In the genomic region with DNA sequence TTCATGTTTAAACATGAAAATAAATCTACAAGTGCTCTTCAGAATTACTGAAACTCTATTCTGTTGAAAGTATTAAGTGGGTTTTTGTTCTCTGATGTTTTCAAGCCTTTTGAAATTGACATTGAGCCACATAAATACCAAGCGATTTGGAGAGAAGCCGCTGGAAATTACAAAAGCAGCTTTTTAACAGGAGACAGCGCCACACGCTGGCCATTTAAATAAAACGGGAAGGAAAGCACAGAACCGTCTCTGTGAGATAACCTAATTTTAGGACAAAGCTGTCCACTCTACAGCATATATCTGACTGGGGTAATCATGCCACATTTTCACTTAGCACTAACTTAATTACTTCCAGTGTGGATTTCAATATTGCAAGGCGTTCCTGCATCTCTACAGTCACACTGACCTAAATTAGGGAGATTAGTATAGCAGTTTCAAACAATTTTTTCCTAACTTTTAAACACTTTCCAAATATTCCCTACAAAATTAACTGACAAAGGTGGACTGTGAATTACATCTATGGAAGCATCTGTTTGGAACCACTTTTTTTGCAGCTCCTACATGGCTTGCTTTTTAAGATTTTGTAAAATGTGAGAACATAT, we compare ENCODE assay signal across 9 cellular contexts. TPM values are rescaled to one million over a fixed set of nuclear protein-coding genes. Genes with fewer than 3 reads are reported as not detected.
DNase-seq lines count a peak whose midpoint lies in the region; TF ChIP-seq lines count a peak whose summit lies in the region.
"Had no signal": no experiment of that assay in that cellular context is flagged by ENCODE, and none has a peak within 500 bp of the region (broad histone marks: within the 10 kb centered on the region; RNA-seq: fewer than 3 reads in every experiment).

No MANE protein-coding gene starts in this region.

- no peaks in the 10 kb centered on the region for H3K9me3 ChIP-seq in HAP-1
- H3K9me3 ChIP-seq in PC-9 (ENCODE audit: insufficient read depth, low read depth) = no peaks in the 10 kb centered on the region
- H3K9me3 ChIP-seq: SJSA1 had no signal

- H3K27ac ChIP-seq in PC-9 = no peak overlapping the region
- H3K27ac ChIP-seq: SJSA1 had no signal

- H3K4me2 ChIP-seq in PC-9 = no peak overlapping the region

- no peaks in the 10 kb centered on the region for H4K20me1 ChIP-seq in PC-9 (ENCODE audit: insufficient read depth)

- H3K79me2 ChIP-seq in PC-9 (ENCODE audit: low read depth) = no peaks in the 10 kb centered on the region

- TF ChIP-seq CTCF in PC-9 (conservative IDR thresholded peaks at IDR 0.05) (peak; percentile 82), cardiac fibroblast (IDR thresholded peaks at IDR 0.05; ENCODE audit: low read depth, low read length) (peak; percentile 51), mesothelial cell of epicardium (IDR thresholded peaks at IDR 0.05; ENCODE audit: unreplicated experiment) (peak; percentile 82)

- no peaks in the 10 kb centered on the region for H3K27me3 ChIP-seq in HAP-1 (ENCODE audit: low read depth)
- H3K27me3 ChIP-seq in PC-9 (ENCODE audit: insufficient read depth, low read depth) = no peaks in the 10 kb centered on the region
- H3K27me3 ChIP-seq: SJSA1 had no signal

- intact Hi-C loops in PC-9 (cut with micrococcal nuclease; ENCODE audit: unreplicated experiment) = loop anchor here (1.0 to 2.0 kb wide), 2 partner anchors 559 to 742 kb away; no protein-coding TSS in a partner anchor

- no peaks in the 10 kb centered on the region for H3K4me1 Mint-ChIP-seq in mesothelial cell of epicardium

- H3K4me1 ChIP-seq in HAP-1 = no peaks in the 10 kb centered on the region
- no peaks in the 10 kb centered on the region for H3K4me1 ChIP-seq in PC-9 (replicated peaks; ENCODE audit: insufficient read depth)
- H3K4me1 ChIP-seq: SJSA1 had no signal

- no peak overlapping the region for H2AFZ ChIP-seq in PC-9

- in situ Hi-C loops in HAP-1 (cut with MboI; ENCODE audit: low sequenced_read_pairs) = no loop called here

- H3K4me3 Mint-ChIP-seq in mesothelial cell of epicardium = no peak overlapping the region

- no peak overlapping the region for H3K4me3 ChIP-seq in HAP-1
- no peak overlapping the region for H3K4me3 ChIP-seq in PC-9
- H3K4me3 ChIP-seq in cardiac fibroblast (replicated peaks in 1 of 2; ENCODE audit: low read depth in 2 of 2, low read length in 2 of 2) = no peak overlapping the region
- H3K4me3 ChIP-seq: SJSA1 had no signal

- no peaks in the 10 kb centered on the region for H3K9me3 Mint-ChIP-seq in mesothelial cell of epicardium

- no peak overlapping the region for H3K27ac Mint-ChIP-seq in mesothelial cell of epicardium

- DNase-seq in DMS 273 treated with DMSO at 0.1 percent for 48 hours (lab: John Stamatoyannopoulos, UW) (peak; percentile 18), HAP-1 (ENCODE audit: low spot score in 2 of 2) (peak; percentile 20 to 50), PC-9 (peak in 1 of 2 experiments; percentile 48), cardiac fibroblast (ENCODE audit: low read depth in 2 of 2) (peak; percentile 49 to 59), mesothelial cell of epicardium (ENCODE audit: low spot score in 2 of 2, unreplicated experiment in 2 of 2) (peak in 1 of 2 experiments; percentile 71), NK-92 (lab: John Stamatoyannopoulos, UW; ENCODE audit: unreplicated experiment) (no peak), mesenteric fat pad (ENCODE audit: low spot score) (no peak)
- DNase-seq in activated CD8-positive, alpha-beta memory T cell treated with anti-CD3 and anti-CD28 coated beads, Interleukin-2, amount 50 U/mL, for 48 hours = no peak

- no TSS peak for BruUV-seq in PC-9 (replicated peaks; lab: Mats Ljungman, UMichigan)

- no peaks in the 10 kb centered on the region for H3K9me2 ChIP-seq in PC-9 (ENCODE audit: insufficient read depth)

- H3F3A ChIP-seq in PC-9 (ENCODE audit: insufficient read depth, low read depth) = no peaks in the 10 kb centered on the region

- POLR2A ChIA-PET in PC-9 (lab: Charles Lee; ENCODE audit: unreplicated experiment) = interaction anchor here (0.6 kb wide), 1 partner anchor 808 kb away, joined by 3 read pairs; no protein-coding TSS in a partner anchor

- no peaks in the 10 kb centered on the region for H3K36me3 Mint-ChIP-seq in mesothelial cell of epicardium

- peaks cover 47% of the 10 kb centered on the region for H3K27me3 Mint-ChIP-seq in mesothelial cell of epicardium (ENCODE audit: low read depth)

- CTCF ChIA-PET in PC-9 (lab: Charles Lee) = interaction anchor here (1.3 kb wide), 1 partner anchor 741 kb away, joined by 4 read pairs; no protein-coding TSS in a partner anchor

- no peaks in the 10 kb centered on the region for H3K36me3 ChIP-seq in HAP-1 (replicated peaks)
- no peaks in the 10 kb centered on the region for H3K36me3 ChIP-seq in PC-9 (ENCODE audit: low read depth)
- H3K36me3 ChIP-seq: SJSA1 had no signal

RNA-seq across cellular contexts. Expression of a gene that starts 6.8 kb away (rescaled TPM):
- total RNA-seq in PC-9 (2021) (0.22 and 0.90 TPM in 2 replicates), mesothelial cell of epicardium (3.7 to 5.1 TPM (median 4.3 TPM) in 3 replicates), mesenteric fat pad (2.3 TPM)

Comparison
In these comparisons a context has a peak if more than half of its experiments do, and no peak if none do; other contexts are left out.
1. DNase-seq: peak in DMS 273 treated with DMSO at 0.1 percent for 48 hours (single experiment), HAP-1 (2 of 2) and cardiac fibroblast (2 of 2); none in activated CD8-positive, alpha-beta memory T cell treated with anti-CD3 and anti-CD28 coated beads, Interleukin-2, amount 50 U/mL, for 48 hours (single experiment), NK-92 (single experiment) and mesenteric fat pad (single experiment).
2. Peak in every context shown above with its lines, with median percentiles within 50 percentile points of each other: CTCF ChIP-seq.